ENCODE assay signal across 1 cellular context in genomic region chr17:64965226-64965625, GRCh38.
A peak's percentile ranks its signal among the peaks of the same experiment; 100 is the strongest.
TF ChIP-seq lines count a peak whose summit lies in the region.

No MANE protein-coding gene starts in this region.

TF ChIP-seq in K562, 482 proteins besides CTCF, POLR2A, EP300 and RAD21:
- 0 out of 2 replicates have a peak, but pooled peaks have one; percentile 11 for TF ChIP-seq POLR2H (tag; IDR thresholded peaks at IDR 0.05; ENCODE audit: low read depth)
